Comparison of ENCODE assay signal across 15 cellular contexts in the genomic region with DNA sequence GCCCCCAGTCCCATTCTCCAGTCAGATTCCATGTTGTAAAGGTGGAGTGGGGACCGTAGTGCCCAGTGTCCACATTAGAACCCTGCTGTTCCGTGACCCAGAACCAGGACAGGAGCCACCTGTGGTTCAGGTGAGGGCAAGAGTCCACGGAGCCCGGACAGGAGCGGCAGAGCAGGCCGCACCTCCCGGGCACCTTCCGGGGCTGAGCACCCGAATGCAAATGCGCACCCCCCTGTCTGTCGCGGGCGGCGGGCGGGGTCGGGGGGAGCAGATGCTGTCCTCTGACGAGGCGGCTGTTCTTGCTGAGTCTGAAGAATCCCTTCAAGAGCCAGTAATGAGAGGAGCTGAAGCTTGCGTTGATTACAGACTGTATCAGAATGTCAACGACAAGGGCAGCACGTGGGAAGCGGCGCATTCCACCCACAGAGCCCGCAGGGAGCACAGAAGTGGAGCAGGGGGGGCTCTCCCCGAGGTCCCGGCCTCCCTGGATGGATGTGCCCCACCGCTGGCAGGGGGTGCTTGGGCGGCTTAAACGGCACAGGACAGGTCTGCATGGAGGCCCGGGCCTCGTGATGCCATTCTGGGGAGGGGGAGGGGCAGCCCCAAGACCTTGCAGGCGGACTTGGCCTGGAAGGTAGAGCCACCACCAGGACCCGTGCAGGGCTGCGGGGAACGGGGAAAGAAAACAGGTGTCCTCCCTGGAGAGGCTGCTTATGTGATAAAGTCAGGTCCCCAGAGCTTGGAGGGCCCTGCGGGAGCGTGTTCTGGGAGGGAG.
DNase-seq lines count a peak whose midpoint lies in the region; ATAC-seq and TF ChIP-seq lines count a peak whose summit lies in the region.
"Had no signal": no experiment of that assay in that cellular context is flagged by ENCODE, and none has a peak within 500 bp of the region (broad histone marks: within the 10 kb centered on the region; RNA-seq: fewer than 3 reads in every experiment).

No MANE protein-coding gene starts in this region.

- intact Hi-C loops in upper lobe of right lung (cut with DNase I), result no loop called here

- peak; percentile 45 for DNase-seq in activated CD8-positive, alpha-beta memory T cell treated with anti-CD3 and anti-CD28 coated beads for 24 hours
- no peak for DNase-seq in activated CD8-positive, alpha-beta memory T cell treated with anti-CD3 and anti-CD28 coated beads, Interleukin-2, amount 50 U/mL, for 4 hours
- DNase-seq in coronary artery (ENCODE audit: low spot score), result peak; percentile 64
- DNase-seq in left lobe of liver (ENCODE audit: low spot score), result peak; percentile 34
- no peak for DNase-seq in upper lobe of right lung
- DNase-seq in activated T-cell treated with anti-CD3 and anti-CD28 coated beads for 4 hours, result no peak
- DNase-seq in NCI-H446 treated with DMSO at 0.1 percent for 48 hours (lab: John Stamatoyannopoulos, UW), result no peak
- DNase-seq: COR-L47, DMS153, DND-41, GDM1 had no signal

- H3K27ac ChIP-seq in coronary artery (no peak overlapping the region), upper lobe of right lung (no peak overlapping the region)
- H3K27ac ChIP-seq: 22Rv1 had no signal

- ATAC-seq in left lobe of liver, result no peak
- ATAC-seq in upper lobe of right lung, result peak; percentile 37
- no peak for ATAC-seq in HG03439 (IDR thresholded peaks at IDR 0.05; ENCODE audit: unreplicated experiment)
- ATAC-seq: CD8-positive, alpha-beta T cell; HCT116 had no signal

- no peak for TF ChIP-seq CTCF in coronary artery (IDR thresholded peaks at IDR 0.05)
- TF ChIP-seq CTCF in upper lobe of right lung (IDR thresholded peaks at IDR 0.05), result no peak

- H3K4me1 ChIP-seq in upper lobe of right lung, result no peaks in the 10 kb centered on the region

- no peak overlapping the region for H3K4me3 ChIP-seq in coronary artery
- H3K4me3 ChIP-seq in upper lobe of right lung, result no peak overlapping the region

- H3K36me3 ChIP-seq in upper lobe of right lung, result no peaks in the 10 kb centered on the region

- no peaks in the 10 kb centered on the region for H3K9me3 ChIP-seq in upper lobe of right lung

- no peaks in the 10 kb centered on the region for H3K27me3 ChIP-seq in upper lobe of right lung

Comparison
In these comparisons a context has a peak if more than half of its experiments do, and no peak if none do; other contexts are left out.
1. DNase-seq: peak in activated CD8-positive, alpha-beta memory T cell treated with anti-CD3 and anti-CD28 coated beads for 24 hours (single experiment), coronary artery (single experiment) and left lobe of liver (single experiment); none in activated CD8-positive, alpha-beta memory T cell treated with anti-CD3 and anti-CD28 coated beads, Interleukin-2, amount 50 U/mL, for 4 hours (single experiment), upper lobe of right lung (single experiment), activated T-cell treated with anti-CD3 and anti-CD28 coated beads for 4 hours (single experiment) and NCI-H446 treated with DMSO at 0.1 percent for 48 hours (single experiment).